ENCODE assay signal across 17 cellular contexts in genomic region chr10:91381562-91381923, GRCh38. TPM values are rescaled to one million over a fixed set of nuclear protein-coding genes. Genes with fewer than 3 reads are reported as not detected.
DNase-seq lines count a peak whose midpoint lies in the region; ATAC-seq lines count a peak whose summit lies in the region.
"Had no signal": no experiment of that assay in that cellular context is flagged by ENCODE, and none has a peak within 500 bp of the region (broad histone marks: within the 10 kb centered on the region; RNA-seq: fewer than 3 reads in every experiment).

No MANE protein-coding gene starts in this region.

- no peak overlapping the region for H4K91ac ChIP-seq in neuronal stem cell (ENCODE audit: low read depth, low read length, poor library complexity)

- H3K4me1 ChIP-seq in SJSA1 (replicated peaks), result peaks cover 18% of the 10 kb centered on the region
- peaks cover 9 to 10% of the 10 kb centered on the region in 2 donors for H3K4me1 ChIP-seq in neuronal stem cell (ENCODE audit: control insufficient read depth in 2 of 2, insufficient read depth in 1 of 2, low read depth in 1 of 2, low read length in 2 of 2)
- H3K4me1 ChIP-seq: sigmoid colon had no signal

- H3K23ac ChIP-seq in neuronal stem cell (ENCODE audit: low read depth, low read length, poor library complexity), result no peak overlapping the region

- H2BK120ac ChIP-seq in neuronal stem cell (ENCODE audit: low read depth, low read length), result no peak overlapping the region

- intact Hi-C loops in Right ventricle myocardium superior (cut with DNase I), result loop anchor here (10.0 kb wide), 2 partner anchors 87 to 243 kb away; no protein-coding TSS in a partner anchor

- no peak overlapping the region for H4K8ac ChIP-seq in neuronal stem cell (ENCODE audit: low read depth, low read length)

- H3K18ac ChIP-seq in neuronal stem cell (ENCODE audit: low read length), result no peak overlapping the region

- ATAC-seq in Right ventricle myocardium superior (ENCODE audit: poor library complexity) (peak; percentile 89), GM18502 (IDR thresholded peaks at IDR 0.05; ENCODE audit: poor library complexity, unreplicated experiment) (no peak), GM19395 (IDR thresholded peaks at IDR 0.05; ENCODE audit: unreplicated experiment) (no peak)

- H3K9me3 ChIP-seq in SJSA1 (replicated peaks), result no peaks in the 10 kb centered on the region; the same call in 1 of the 2 replicates
- H3K9me3 ChIP-seq in neuronal stem cell (replicated peaks in 1 of 2; ENCODE audit: control insufficient read depth in 2 of 2, insufficient read depth in 1 of 2, low read depth in 1 of 2, low read length in 2 of 2), result peaks cover 2 to 7% of the 10 kb centered on the region in 2 donors
- H3K9me3 ChIP-seq: sigmoid colon had no signal

- H3K9ac ChIP-seq in neuronal stem cell (ENCODE audit: low read depth, low read length, poor library complexity), result no peak overlapping the region

- H3K27me3 ChIP-seq in SJSA1 (replicated peaks) (no peaks in the 10 kb centered on the region; the same call in 1 of the 2 replicates), neuronal stem cell (ENCODE audit: control insufficient read depth in 3 of 3, insufficient read depth in 3 of 3, low read depth in 1 of 3, low read length in 3 of 3) (peaks cover 0 to 33% (median 0%) of the 10 kb centered on the region in 3 experiments)
- H3K27me3 ChIP-seq: sigmoid colon had no signal

- no peak overlapping the region for H3K4ac ChIP-seq in neuronal stem cell (ENCODE audit: low read length)

- H3K27ac ChIP-seq in SJSA1 (peak overlapping the region; percentile 25), neuronal stem cell (replicated peaks; ENCODE audit: low read length) (no peak overlapping the region)
- H3K27ac ChIP-seq: RWPE1, sigmoid colon had no signal

- H2BK12ac ChIP-seq in neuronal stem cell (ENCODE audit: low read length), result no peak overlapping the region

- DNase-seq in AG20443 (ENCODE audit: low spot score) (peak; percentile 22), SJSA1 (ENCODE audit: low read depth in 1 of 2, low spot score in 2 of 2) (no peak), Right ventricle myocardium superior (no peak), neuronal stem cell (ENCODE audit: low spot score) (no peak), NCI-H1417 treated with DMSO at 0.1 percent for 48 hours (lab: John Stamatoyannopoulos, UW) (no peak), NCI-H2107 treated with DMSO at 0.1 percent for 48 hours (lab: John Stamatoyannopoulos, UW; ENCODE audit: unreplicated experiment) (no peak)
- DNase-seq: activated CD4-positive, alpha-beta T cell treated with anti-CD3 and anti-CD28 coated beads for 48 hours; activated naive CD8-positive, alpha-beta T cell treated with anti-CD3 and anti-CD28 coated beads, Interleukin-2, amount 10 ng/mL, durations not matched to agents 7 days and 5 days; activated T-cell treated with anti-CD3 and anti-CD28 coated beads, Interleukin-2, amount 50 U/mL, for 1 hour; GOT3; NCI-H2029; sigmoid colon; stimulated activated CD4-positive, alpha-beta T cell treated with anti-CD3 and anti-CD28 coated beads, Interleukin-4, amount 100 ng/mL, for 24 hours; trophoblast cell had no signal

- whole genome bisulfite sequencing in neuronal stem cell (ENCODE audit: extremely low coverage in 2 of 2, insufficient read length in 2 of 2, insufficient replicate concordance in 1 of 2), 2 donors, result no CpG with 5 or more reads among the region's 5 CpGs

- H2BK15ac ChIP-seq in neuronal stem cell (ENCODE audit: low read length), result no peak overlapping the region

- no peaks in the 10 kb centered on the region for H3K79me1 ChIP-seq in neuronal stem cell (ENCODE audit: low read depth, low read length)

- H2AFZ ChIP-seq in neuronal stem cell (ENCODE audit: low read length), result peak overlapping the region; percentile 62

- no peak overlapping the region for H2BK5ac ChIP-seq in neuronal stem cell (ENCODE audit: low read length)

- H3K4me2 ChIP-seq in neuronal stem cell (ENCODE audit: insufficient read depth, low read length, poor library complexity, severe bottlenecking), result no peak overlapping the region

- no peak overlapping the region for H2AK5ac ChIP-seq in neuronal stem cell (ENCODE audit: low read depth, low read length)

- no peak overlapping the region for H3K14ac ChIP-seq in neuronal stem cell (ENCODE audit: low read length)

- H3K4me3 ChIP-seq in SJSA1 (no peak overlapping the region), neuronal stem cell (ENCODE audit: low read length in 2 of 2) (no peak overlapping the region)
- H3K4me3 ChIP-seq: sigmoid colon had no signal

- no peaks in the 10 kb centered on the region for H3K36me3 ChIP-seq in SJSA1
- no peaks in the 10 kb centered on the region for H3K36me3 ChIP-seq in neuronal stem cell (replicated peaks in 1 of 2; ENCODE audit: control insufficient read depth in 2 of 2, insufficient read depth in 2 of 2, low read length in 2 of 2)
- H3K36me3 ChIP-seq: sigmoid colon had no signal

RNA-seq across cellular contexts. Expression of gene HECTD2, which starts 28.6 kb away (rescaled TPM):
- 12.7 and 19.7 TPM in 2 replicates for total RNA-seq in SJSA1 (2014; rRNA removed; shearing (Covaris generic))
- total RNA-seq in Right ventricle myocardium superior, result 2.4 TPM
- polyA plus RNA-seq in neuronal stem cell (2013, experiment 1 of 2), result 22.7 TPM
- polyA plus RNA-seq in neuronal stem cell (2013, experiment 2 of 2), result 23.8 TPM
